ENCODE assay signal across 9 cellular contexts in genomic region chr6:42404494-42404893, GRCh38. TPM values are rescaled to one million over a fixed set of nuclear protein-coding genes. Genes with fewer than 3 reads are reported as not detected.
A peak's percentile ranks its signal among the peaks of the same experiment; 100 is the strongest.
DNase-seq lines count a peak whose midpoint lies in the region; ATAC-seq and TF ChIP-seq lines count a peak whose summit lies in the region.
"Had no signal": no experiment of that assay in that cellular context is flagged by ENCODE, and none has a peak within 500 bp of the region (broad histone marks: within the 10 kb centered on the region; RNA-seq: fewer than 3 reads in every experiment).

No MANE protein-coding gene starts in this region.

- no peaks in the 10 kb centered on the region for H3K9me3 Mint-ChIP-seq in activated naive CD8-positive, alpha-beta T cell treated with anti-CD3 and anti-CD28 coated beads for 36 hours
- no peaks in the 10 kb centered on the region for H3K9me3 Mint-ChIP-seq in type B pancreatic cell
- no peaks in the 10 kb centered on the region for H3K9me3 Mint-ChIP-seq in stimulated activated naive B cell treated with anti-CD40 and anti-IgM and Interleukin-4, amounts not matched to agents 10 μg/mL and 1 μg/mL and 100 μg/mL, for 72 hours

- no peak overlapping the region for H3K4me3 Mint-ChIP-seq in activated naive CD8-positive, alpha-beta T cell treated with anti-CD3 and anti-CD28 coated beads for 36 hours
- H3K4me3 Mint-ChIP-seq in type B pancreatic cell: no peak overlapping the region
- H3K4me3 Mint-ChIP-seq in stimulated activated naive B cell treated with anti-CD40 and anti-IgM and Interleukin-4, amounts not matched to agents 10 μg/mL and 1 μg/mL and 100 μg/mL, for 72 hours: no peak overlapping the region

- DNase-seq in stimulated activated naive CD4-positive, alpha-beta T cell treated with Interleukin-2 at 50 U/mL for 16 hours (lab: John Stamatoyannopoulos, UW): peak; percentile 21
- no peak for DNase-seq in stimulated activated naive CD4-positive, alpha-beta T cell (lab: John Stamatoyannopoulos, UW)
- DNase-seq in activated naive CD8-positive, alpha-beta T cell treated with anti-CD3 and anti-CD28 coated beads for 36 hours: no peak
- DNase-seq in iris pigment epithelial cell (ENCODE audit: low read depth): peak; percentile 59
- DNase-seq in type B pancreatic cell (ENCODE audit: extremely low spot score, unreplicated experiment): no peak
- no peak for DNase-seq in stimulated activated naive B cell treated with anti-CD40 and anti-IgM and Interleukin-4, amounts not matched to agents 10 μg/mL and 1 μg/mL and 100 μg/mL, for 72 hours
- no peak for DNase-seq in Kasumi-1 (lab: John Stamatoyannopoulos, UW)
- DNase-seq: DND-41 had no signal

- H3K4me1 Mint-ChIP-seq in activated naive CD8-positive, alpha-beta T cell treated with anti-CD3 and anti-CD28 coated beads for 36 hours: peaks cover 63% of the 10 kb centered on the region
- peaks cover 27% of the 10 kb centered on the region for H3K4me1 Mint-ChIP-seq in type B pancreatic cell (ENCODE audit: unreplicated experiment)
- peaks cover 0 to 3% of the 10 kb centered on the region in 2 donors for H3K4me1 Mint-ChIP-seq in stimulated activated naive B cell treated with anti-CD40 and anti-IgM and Interleukin-4, amounts not matched to agents 10 μg/mL and 1 μg/mL and 100 μg/mL, for 72 hours

- peak overlapping the region; percentile 40 for H3K27ac Mint-ChIP-seq in activated naive CD8-positive, alpha-beta T cell treated with anti-CD3 and anti-CD28 coated beads for 36 hours
- peak overlapping the region; percentile 52 for H3K27ac Mint-ChIP-seq in type B pancreatic cell
- H3K27ac Mint-ChIP-seq in stimulated activated naive B cell treated with anti-CD40 and anti-IgM and Interleukin-4, amounts not matched to agents 10 μg/mL and 1 μg/mL and 100 μg/mL, for 72 hours: no peak overlapping the region

- no peaks in the 10 kb centered on the region for H3K27me3 Mint-ChIP-seq in activated naive CD8-positive, alpha-beta T cell treated with anti-CD3 and anti-CD28 coated beads for 36 hours
- no peaks in the 10 kb centered on the region for H3K27me3 Mint-ChIP-seq in type B pancreatic cell
- H3K27me3 Mint-ChIP-seq in stimulated activated naive B cell treated with anti-CD40 and anti-IgM and Interleukin-4, amounts not matched to agents 10 μg/mL and 1 μg/mL and 100 μg/mL, for 72 hours: no peaks in the 10 kb centered on the region

- H3K36me3 Mint-ChIP-seq in activated naive CD8-positive, alpha-beta T cell treated with anti-CD3 and anti-CD28 coated beads for 36 hours: peaks cover 5% of the 10 kb centered on the region
- peaks cover 5% of the 10 kb centered on the region for H3K36me3 Mint-ChIP-seq in type B pancreatic cell
- no peaks in the 10 kb centered on the region for H3K36me3 Mint-ChIP-seq in stimulated activated naive B cell treated with anti-CD40 and anti-IgM and Interleukin-4, amounts not matched to agents 10 μg/mL and 1 μg/mL and 100 μg/mL, for 72 hours

- no peak for TF ChIP-seq CTCF in type B pancreatic cell (conservative IDR thresholded peaks at IDR 0.05)

- no peak for ATAC-seq in stimulated activated naive B cell treated with anti-CD40 and anti-IgM and Interleukin-4, amounts not matched to agents 10 μg/mL and 1 μg/mL and 100 μg/mL, for 72 hours (replicated peaks)
- no peak for ATAC-seq in HG02610 (IDR thresholded peaks at IDR 0.05; ENCODE audit: unreplicated experiment)

RNA-seq across cellular contexts. Expression of gene TRERF1, which starts 47.2 kb away (rescaled TPM):
- total RNA-seq in activated naive CD8-positive, alpha-beta T cell treated with anti-CD3 and anti-CD28 coated beads for 36 hours: 1 to 10 TPM; 6.5 to 6.9 TPM
- total RNA-seq in type B pancreatic cell (ENCODE audit: low replicate concordance): 9.7 and 13.2 TPM in 2 replicates

Comparison
In these comparisons a context has a peak if more than half of its experiments do, and no peak if none do; other contexts are left out.
1. DNase-seq: peak in stimulated activated naive CD4-positive, alpha-beta T cell treated with Interleukin-2 at 50 U/mL for 16 hours (single experiment) and iris pigment epithelial cell (single experiment); none in stimulated activated naive CD4-positive, alpha-beta T cell (0 of 6), activated naive CD8-positive, alpha-beta T cell treated with anti-CD3 and anti-CD28 coated beads for 36 hours (single experiment), type B pancreatic cell (single experiment), stimulated activated naive B cell treated with anti-CD40 and anti-IgM and Interleukin-4, amounts not matched to agents 10 μg/mL and 1 μg/mL and 100 μg/mL, for 72 hours (single experiment) and Kasumi-1 (0 of 2).